26 cellular contexts compared by ENCODE assay signal in the genomic region with DNA sequence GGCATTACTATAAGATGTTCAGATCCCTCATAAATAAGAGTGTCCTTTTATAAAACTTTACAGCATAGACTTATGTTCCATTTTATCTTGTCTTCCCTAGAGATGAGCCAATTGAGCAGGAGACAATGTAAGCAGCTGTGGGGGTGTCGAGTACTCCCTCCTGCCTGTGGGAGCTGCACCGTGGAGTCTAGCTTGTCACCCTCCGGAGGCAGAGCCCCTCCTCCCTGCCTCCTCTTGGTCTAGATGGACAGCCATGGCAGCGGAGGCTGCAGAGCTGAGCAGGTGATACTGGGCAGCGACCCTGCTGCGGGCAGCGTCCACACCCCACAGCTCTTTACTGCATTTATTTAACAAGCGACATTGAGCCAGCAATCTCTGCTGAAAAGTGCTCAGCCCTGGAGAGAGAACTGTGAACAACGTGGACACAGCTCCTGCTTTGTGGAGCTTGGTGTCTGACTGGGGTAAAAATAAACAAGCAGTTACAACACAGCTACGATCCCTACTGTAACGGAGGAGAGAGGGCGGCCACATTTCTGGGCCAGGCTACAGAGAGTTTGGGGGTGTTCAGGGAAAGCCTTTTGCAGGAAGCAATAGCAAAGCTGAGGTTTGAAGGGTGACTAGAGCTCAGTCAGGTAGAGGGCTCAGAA.
"Had no signal": no experiment of that assay in that cellular context is flagged by ENCODE, and none has a peak within 500 bp of the region (broad histone marks: within the 10 kb centered on the region; RNA-seq: fewer than 3 reads in every experiment).

No MANE protein-coding gene starts in this region.

- H2AFZ ChIP-seq: parathyroid adenoma had no signal

- ATAC-seq: activated T-helper 17 cell treated with anti-CD3 and anti-CD28 coated beads, Interleukin-2, amount 50 U/mL, for 72 hours; natural killer cell treated with Interleukin-12 subunit alpha and Interleukin-12 subunit beta and Interleukin-15 and Interleukin-18, amount 100 ng/mL, for 72 hours; stimulated activated memory B cell treated with anti-CD40 and anti-IgM and Interleukin-4, amounts not matched to agents 10 μg/mL and 1 μg/mL and 100 μg/mL, for 72 hours had no signal

- H3K4me3 ChIP-seq: adrenal gland, ascending aorta, left ventricle myocardium inferior, sigmoid colon, smooth muscle cell, stomach, transverse colon had no signal

- H3K27ac ChIP-seq: adrenal gland, ascending aorta, brain microvascular endothelial cell, left ventricle myocardium inferior, parathyroid adenoma, sigmoid colon, stomach, transverse colon, VCaP had no signal

- H3K27me3 ChIP-seq: adrenal gland, ascending aorta, stomach, transverse colon had no signal

- H3K4me2 ChIP-seq: smooth muscle cell had no signal

- H3K4me1 ChIP-seq: adrenal gland, ascending aorta, left ventricle myocardium inferior, parathyroid adenoma, sigmoid colon, stomach, transverse colon had no signal

- DNase-seq: activated CD4-positive, alpha-beta T cell treated with anti-CD3 and anti-CD28 coated beads for 1 hour; activated CD8-positive, alpha-beta memory T cell treated with anti-CD3 and anti-CD28 coated beads for 24 hours; activated CD8-positive, alpha-beta memory T cell treated with anti-CD3 and anti-CD28 coated beads, Interleukin-2, amount 50 U/mL, for 4 hours; activated T-cell treated with anti-CD3 and anti-CD28 coated beads, Interleukin-2, amount 50 U/mL, for 24 hours; adrenal gland; brain microvascular endothelial cell; dermis blood vessel endothelial cell; effector CD8-positive, alpha-beta T cell; erythroblast; foreskin fibroblast; immature natural killer cell; kidney glomerular epithelial cell; left ventricle myocardium inferior; mammary epithelial cell; midbrain; sigmoid colon; stimulated activated CD4-positive, alpha-beta T cell treated with anti-CD3 and anti-CD28 coated beads, Interleukin-15, amount 100 ng/mL, for 24 hours; stomach; transverse colon had no signal

- H3K9me3 ChIP-seq: adrenal gland, ascending aorta, left ventricle myocardium inferior, sigmoid colon, stomach, transverse colon had no signal

- H3K79me2 ChIP-seq: parathyroid adenoma had no signal

- H3K36me3 ChIP-seq: adrenal gland, ascending aorta, brain microvascular endothelial cell, left ventricle myocardium inferior, sigmoid colon, stomach, transverse colon had no signal

- H3K9ac ChIP-seq: parathyroid adenoma had no signal
